ENCODE assay signal across 8 cellular contexts in genomic region chr10:33008499-33009243, GRCh38. TPM values are rescaled to one million over a fixed set of nuclear protein-coding genes. Genes with fewer than 3 reads are reported as not detected.
DNase-seq lines count a peak whose midpoint lies in the region; ATAC-seq and TF ChIP-seq lines count a peak whose summit lies in the region.

No MANE protein-coding gene starts in this region.

- CTCF ChIA-PET in activated naive CD4-positive, alpha-beta T cell treated with anti-CD3 and anti-CD28 coated beads, Interleukin-2, amount 10 ng/mL, durations not matched to agents 7 days and 5 days (lab: Charles Lee) = interaction anchor here (0.7 to 2.3 kb wide), 29 partner anchors 9 to 758 kb away, joined by 3 to 21 read pairs (median 4); no protein-coding TSS in a partner anchor

- H3K36me3 Mint-ChIP-seq in activated naive CD4-positive, alpha-beta T cell treated with anti-CD3 and anti-CD28 coated beads, Interleukin-2, amount 10 ng/mL, durations not matched to agents 7 days and 5 days = no peaks in the 10 kb centered on the region

- no peaks in the 10 kb centered on the region for H3K27me3 ChIP-seq in BE2C
- no peaks in the 10 kb centered on the region for H3K27me3 ChIP-seq in MG63

- peak; percentile 98 for TF ChIP-seq CTCF in BE2C (IDR thresholded peaks at IDR 0.05; ENCODE audit: low read depth, low read length)

- no peaks in the 10 kb centered on the region for H3K9me3 Mint-ChIP-seq in activated naive CD4-positive, alpha-beta T cell treated with anti-CD3 and anti-CD28 coated beads, Interleukin-2, amount 10 ng/mL, durations not matched to agents 7 days and 5 days

- H3K4me1 Mint-ChIP-seq in activated naive CD4-positive, alpha-beta T cell treated with anti-CD3 and anti-CD28 coated beads, Interleukin-2, amount 10 ng/mL, durations not matched to agents 7 days and 5 days = peaks cover 33% of the 10 kb centered on the region

- DNase-seq in BE2C (peak; percentile 65), MG63 (peak; percentile 35), SK-MEL-5 (ENCODE audit: low read depth, low spot score) (peak; percentile 76), germinal center (ENCODE audit: low spot score) (peak; percentile 56), pons (ENCODE audit: low spot score) (peak; percentile 79), GM19240 (ENCODE audit: insufficient read length, low spot score) (no peak)
- DNase-seq in activated naive CD4-positive, alpha-beta T cell treated with anti-CD3 and anti-CD28 coated beads, Interleukin-2, amount 10 ng/mL, durations not matched to agents 7 days and 5 days = peak; percentile 69

- ATAC-seq in GM19324 (IDR thresholded peaks at IDR 0.05; ENCODE audit: low FRiP score, unreplicated experiment) = peak; percentile 50

- H3K9me3 ChIP-seq in BE2C = no peaks in the 10 kb centered on the region
- no peaks in the 10 kb centered on the region for H3K9me3 ChIP-seq in MG63

- H3K27me3 Mint-ChIP-seq in activated naive CD4-positive, alpha-beta T cell treated with anti-CD3 and anti-CD28 coated beads, Interleukin-2, amount 10 ng/mL, durations not matched to agents 7 days and 5 days = peaks cover 18% of the 10 kb centered on the region

- H3K4me3 Mint-ChIP-seq in activated naive CD4-positive, alpha-beta T cell treated with anti-CD3 and anti-CD28 coated beads, Interleukin-2, amount 10 ng/mL, durations not matched to agents 7 days and 5 days = peak overlapping the region; percentile 14

- H3K36me3 ChIP-seq in BE2C = no peaks in the 10 kb centered on the region
- H3K36me3 ChIP-seq in MG63 = no peaks in the 10 kb centered on the region

- H3K4me1 ChIP-seq in BE2C = no peaks in the 10 kb centered on the region

- peak overlapping the region; percentile 62 for H3K27ac Mint-ChIP-seq in activated naive CD4-positive, alpha-beta T cell treated with anti-CD3 and anti-CD28 coated beads, Interleukin-2, amount 10 ng/mL, durations not matched to agents 7 days and 5 days

- H3K4me3 ChIP-seq in BE2C (ENCODE audit: low read depth, low read length) (no peak overlapping the region), MG63 (no peak overlapping the region)

- in situ Hi-C loops in SK-MEL-5 (cut with HindIII; ENCODE audit: low pct_unique_long_range_greater_than_20kb, low sequenced_read_pairs) = no loop called here

RNA-seq across cellular contexts. Expression of gene ITGB1, which starts 50.6 kb away (rescaled TPM):
- polyA plus RNA-seq in BE2C (2012; ENCODE audit: insufficient read depth, insufficient read length, low read depth) = 164 TPM
- total RNA-seq in MG63 (2014; rRNA removed; shearing (Covaris generic); ENCODE audit: low replicate concordance) = 715 and 2,345 TPM in 2 replicates
- total RNA-seq in SK-MEL-5 (2014; rRNA removed; shearing (Covaris generic)) = 391 and 402 TPM in 2 replicates
- polyA plus RNA-seq in SK-MEL-5 (2015; cell fraction: cytosol; rRNA removed) = 361 and 485 TPM in 2 replicates
- 78.8 and 79.4 TPM in 2 replicates for polyA plus RNA-seq in SK-MEL-5 (2015; cell fraction: nucleus; rRNA removed)
